In the genomic region with DNA sequence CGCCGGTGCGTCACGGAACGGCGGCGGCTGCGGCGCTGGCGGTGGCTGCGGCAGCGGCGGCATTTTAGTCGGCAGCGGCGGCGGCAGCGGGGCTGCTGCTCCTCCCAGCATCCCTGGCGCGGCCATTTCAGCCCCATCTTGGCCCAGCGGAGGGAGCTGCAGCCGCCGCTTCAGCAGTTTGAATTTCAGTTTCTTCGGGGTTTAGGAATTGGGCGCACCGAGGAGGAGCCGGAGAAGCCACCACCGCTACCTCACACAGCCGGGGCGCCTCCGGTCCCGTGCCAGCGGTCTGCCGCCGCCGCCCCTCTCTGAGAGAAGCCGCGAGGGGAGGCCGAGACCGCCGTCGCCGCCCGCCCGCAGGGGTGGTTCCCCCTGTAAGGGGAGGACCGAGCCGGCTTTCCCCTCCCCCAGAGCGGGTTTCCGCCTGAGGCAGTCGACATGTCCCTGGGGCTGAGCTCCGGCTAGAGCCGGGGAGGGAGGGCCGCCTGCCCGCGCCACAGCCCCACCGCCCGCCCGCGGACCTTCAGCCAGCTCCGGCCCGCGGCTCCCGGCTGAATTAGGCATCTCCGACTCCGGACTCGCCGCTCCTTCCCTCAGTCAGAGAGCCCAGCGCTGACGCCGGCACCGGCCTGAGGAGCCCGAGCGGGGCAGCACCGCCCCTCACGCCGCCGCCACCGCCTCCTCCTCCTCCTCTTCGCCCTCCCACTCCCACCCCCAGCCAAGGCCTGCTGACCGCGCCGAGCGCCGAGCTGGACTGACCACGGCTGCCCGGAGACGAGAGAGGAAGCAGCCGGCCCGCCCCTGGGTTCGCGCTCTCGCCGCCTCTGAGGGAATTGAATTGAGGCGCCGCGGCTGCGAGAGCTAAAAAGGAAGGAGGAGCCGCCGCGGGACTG, we compare ENCODE assay signal across 1 cellular context.
TF ChIP-seq lines count a peak whose summit lies in the region.

A gene (plus strand): TSS at position 67 of the 893 bp plus-strand sequence. CDS start 1,053 bp downstream, outside the sequence.

TF ChIP-seq in HepG2, 621 proteins besides CTCF, POLR2A, EP300 and RAD21 (continued from another document and continues in another):
- TF ChIP-seq, protein P1, sequence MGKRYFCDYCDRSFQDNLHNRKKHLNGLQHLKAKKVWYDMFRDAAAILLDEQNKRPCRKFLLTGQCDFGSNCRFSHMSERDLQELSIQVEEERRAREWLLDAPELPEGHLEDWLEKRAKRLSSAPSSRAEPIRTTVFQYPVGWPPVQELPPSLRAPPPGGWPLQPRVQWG (CRISPR knock-in tag; IDR thresholded peaks at IDR 0.05; ENCODE audit: borderline replicate concordance, low read depth) = no peak
- TF ChIP-seq PHF20 (CRISPR knock-in tag; IDR thresholded peaks at IDR 0.05) = peak; percentile 57; the same call in 1 of the 2 replicates
- TF ChIP-seq, protein P2, sequence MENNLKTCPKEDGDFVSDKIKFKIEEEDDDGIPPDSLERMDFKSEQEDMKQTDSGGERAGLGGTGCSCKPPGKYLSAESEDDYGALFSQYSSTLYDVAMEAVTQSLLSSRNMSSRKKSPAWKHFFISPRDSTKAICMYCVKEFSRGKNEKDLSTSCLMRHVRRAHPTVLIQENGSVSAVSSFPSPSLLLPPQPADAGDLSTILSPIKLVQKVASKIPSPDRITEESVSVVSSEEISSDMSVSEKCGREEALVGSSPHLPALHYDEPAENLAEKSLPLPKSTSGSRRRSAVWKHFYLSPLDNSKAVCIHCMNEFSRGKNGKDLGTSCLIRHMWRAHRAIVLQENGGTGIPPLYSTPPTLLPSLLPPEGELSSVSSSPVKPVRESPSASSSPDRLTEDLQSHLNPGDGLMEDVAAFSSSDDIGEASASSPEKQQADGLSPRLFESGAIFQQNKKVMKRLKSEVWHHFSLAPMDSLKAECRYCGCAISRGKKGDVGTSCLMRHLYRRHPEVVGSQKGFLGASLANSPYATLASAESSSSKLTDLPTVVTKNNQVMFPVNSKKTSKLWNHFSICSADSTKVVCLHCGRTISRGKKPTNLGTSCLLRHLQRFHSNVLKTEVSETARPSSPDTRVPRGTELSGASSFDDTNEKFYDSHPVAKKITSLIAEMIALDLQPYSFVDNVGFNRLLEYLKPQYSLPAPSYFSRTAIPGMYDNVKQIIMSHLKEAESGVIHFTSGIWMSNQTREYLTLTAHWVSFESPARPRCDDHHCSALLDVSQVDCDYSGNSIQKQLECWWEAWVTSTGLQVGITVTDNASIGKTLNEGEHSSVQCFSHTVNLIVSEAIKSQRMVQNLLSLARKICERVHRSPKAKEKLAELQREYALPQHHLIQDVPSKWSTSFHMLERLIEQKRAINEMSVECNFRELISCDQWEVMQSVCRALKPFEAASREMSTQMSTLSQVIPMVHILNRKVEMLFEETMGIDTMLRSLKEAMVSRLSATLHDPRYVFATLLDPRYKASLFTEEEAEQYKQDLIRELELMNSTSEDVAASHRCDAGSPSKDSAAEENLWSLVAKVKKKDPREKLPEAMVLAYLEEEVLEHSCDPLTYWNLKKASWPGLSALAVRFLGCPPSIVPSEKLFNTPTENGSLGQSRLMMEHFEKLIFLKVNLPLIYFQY (CRISPR knock-in tag; IDR thresholded peaks at IDR 0.05; ENCODE audit: borderline replicate concordance) = peak; percentile 51; the same call in 1 of the 2 replicates
- peak; percentile 87 for TF ChIP-seq KAT8 (CRISPR knock-in tag; IDR thresholded peaks at IDR 0.05)
- no peak for TF ChIP-seq REXO4 (CRISPR knock-in tag; IDR thresholded peaks at IDR 0.05; ENCODE audit: borderline replicate concordance)
- TF ChIP-seq ZNF879 (CRISPR knock-in tag; IDR thresholded peaks at IDR 0.05) = peak; percentile 82; the same call in 1 of the 2 replicates
- peak; percentile 27; the same call in 1 of the 2 replicates for TF ChIP-seq ZC3H13 (CRISPR knock-in tag; IDR thresholded peaks at IDR 0.05)
- no peak for TF ChIP-seq ARID2 (CRISPR knock-in tag; IDR thresholded peaks at IDR 0.05; ENCODE audit: borderline replicate concordance)
- peak; percentile 85; the same call in 1 of the 2 replicates for TF ChIP-seq ZNF703 (CRISPR knock-in tag; IDR thresholded peaks at IDR 0.05; ENCODE audit: borderline replicate concordance)
- 0 out of 2 replicates have a peak, but pooled peaks have one; percentile 14 for TF ChIP-seq KDM5A (IDR thresholded peaks at IDR 0.05; ENCODE audit: borderline replicate concordance, low read length)
- TF ChIP-seq ZNF274 (CRISPR knock-in tag; IDR thresholded peaks at IDR 0.05) = peak; percentile 77
- no peak for TF ChIP-seq HNF4A (CRISPR knock-in tag; IDR thresholded peaks at IDR 0.05)
- no peak for TF ChIP-seq PITX1 (CRISPR knock-in tag; IDR thresholded peaks at IDR 0.05)
- no peak for TF ChIP-seq ZNF557 (CRISPR knock-in tag; IDR thresholded peaks at IDR 0.05)
- no peak for TF ChIP-seq SOX13 (IDR thresholded peaks at IDR 0.05)
- TF ChIP-seq SOX13 (CRISPR knock-in tag; conservative IDR thresholded peaks at IDR 0.05 in 1 of 2, IDR thresholded peaks at IDR 0.05 in 1 of 2) = peak in 1 of 2 experiments; percentile 5; a peak in 1 of 4 replicates
- TF ChIP-seq, protein P3, sequence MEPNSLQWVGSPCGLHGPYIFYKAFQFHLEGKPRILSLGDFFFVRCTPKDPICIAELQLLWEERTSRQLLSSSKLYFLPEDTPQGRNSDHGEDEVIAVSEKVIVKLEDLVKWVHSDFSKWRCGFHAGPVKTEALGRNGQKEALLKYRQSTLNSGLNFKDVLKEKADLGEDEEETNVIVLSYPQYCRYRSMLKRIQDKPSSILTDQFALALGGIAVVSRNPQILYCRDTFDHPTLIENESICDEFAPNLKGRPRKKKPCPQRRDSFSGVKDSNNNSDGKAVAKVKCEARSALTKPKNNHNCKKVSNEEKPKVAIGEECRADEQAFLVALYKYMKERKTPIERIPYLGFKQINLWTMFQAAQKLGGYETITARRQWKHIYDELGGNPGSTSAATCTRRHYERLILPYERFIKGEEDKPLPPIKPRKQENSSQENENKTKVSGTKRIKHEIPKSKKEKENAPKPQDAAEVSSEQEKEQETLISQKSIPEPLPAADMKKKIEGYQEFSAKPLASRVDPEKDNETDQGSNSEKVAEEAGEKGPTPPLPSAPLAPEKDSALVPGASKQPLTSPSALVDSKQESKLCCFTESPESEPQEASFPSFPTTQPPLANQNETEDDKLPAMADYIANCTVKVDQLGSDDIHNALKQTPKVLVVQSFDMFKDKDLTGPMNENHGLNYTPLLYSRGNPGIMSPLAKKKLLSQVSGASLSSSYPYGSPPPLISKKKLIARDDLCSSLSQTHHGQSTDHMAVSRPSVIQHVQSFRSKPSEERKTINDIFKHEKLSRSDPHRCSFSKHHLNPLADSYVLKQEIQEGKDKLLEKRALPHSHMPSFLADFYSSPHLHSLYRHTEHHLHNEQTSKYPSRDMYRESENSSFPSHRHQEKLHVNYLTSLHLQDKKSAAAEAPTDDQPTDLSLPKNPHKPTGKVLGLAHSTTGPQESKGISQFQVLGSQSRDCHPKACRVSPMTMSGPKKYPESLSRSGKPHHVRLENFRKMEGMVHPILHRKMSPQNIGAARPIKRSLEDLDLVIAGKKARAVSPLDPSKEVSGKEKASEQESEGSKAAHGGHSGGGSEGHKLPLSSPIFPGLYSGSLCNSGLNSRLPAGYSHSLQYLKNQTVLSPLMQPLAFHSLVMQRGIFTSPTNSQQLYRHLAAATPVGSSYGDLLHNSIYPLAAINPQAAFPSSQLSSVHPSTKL (CRISPR knock-in tag; IDR thresholded peaks at IDR 0.05) = peak; percentile 18
- TF ChIP-seq, protein P4, sequence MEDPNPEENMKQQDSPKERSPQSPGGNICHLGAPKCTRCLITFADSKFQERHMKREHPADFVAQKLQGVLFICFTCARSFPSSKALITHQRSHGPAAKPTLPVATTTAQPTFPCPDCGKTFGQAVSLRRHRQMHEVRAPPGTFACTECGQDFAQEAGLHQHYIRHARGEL (CRISPR knock-in tag; IDR thresholded peaks at IDR 0.05) = no peak; the same call in 1 of the 2 replicates
- TF ChIP-seq POLR2AphosphoS5 (IDR thresholded peaks at IDR 0.05; ENCODE audit: low read depth, low read length) = peak; percentile 70
- TF ChIP-seq ZNF746 (CRISPR knock-in tag; IDR thresholded peaks at IDR 0.05) = peak; percentile 91
- peak; percentile 19; the same call in 1 of the 2 replicates for TF ChIP-seq ZNF124 (CRISPR knock-in tag; IDR thresholded peaks at IDR 0.05)
- TF ChIP-seq MED1 (CRISPR knock-in tag; IDR thresholded peaks at IDR 0.05) = 0 out of 2 replicates have a peak, but pooled peaks have one; percentile 48
- TF ChIP-seq, protein P5, sequence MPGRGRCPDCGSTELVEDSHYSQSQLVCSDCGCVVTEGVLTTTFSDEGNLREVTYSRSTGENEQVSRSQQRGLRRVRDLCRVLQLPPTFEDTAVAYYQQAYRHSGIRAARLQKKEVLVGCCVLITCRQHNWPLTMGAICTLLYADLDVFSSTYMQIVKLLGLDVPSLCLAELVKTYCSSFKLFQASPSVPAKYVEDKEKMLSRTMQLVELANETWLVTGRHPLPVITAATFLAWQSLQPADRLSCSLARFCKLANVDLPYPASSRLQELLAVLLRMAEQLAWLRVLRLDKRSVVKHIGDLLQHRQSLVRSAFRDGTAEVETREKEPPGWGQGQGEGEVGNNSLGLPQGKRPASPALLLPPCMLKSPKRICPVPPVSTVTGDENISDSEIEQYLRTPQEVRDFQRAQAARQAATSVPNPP (CRISPR knock-in tag; IDR thresholded peaks at IDR 0.05) = peak; percentile 65; the same call in 1 of the 2 replicates
- TF ChIP-seq ZFP41 (CRISPR knock-in tag; IDR thresholded peaks at IDR 0.05; ENCODE audit: borderline replicate concordance) = no peak; the same call in 1 of the 2 replicates
- TF ChIP-seq ZNF44 (CRISPR knock-in tag; IDR thresholded peaks at IDR 0.05) = no peak
- 0 out of 2 replicates have a peak, but pooled peaks have one; percentile 10 for TF ChIP-seq ZNF550 (CRISPR knock-in tag; IDR thresholded peaks at IDR 0.05; ENCODE audit: borderline replicate concordance)
- TF ChIP-seq AKAP8 (CRISPR knock-in tag; IDR thresholded peaks at IDR 0.05) = no peak
- TF ChIP-seq HDAC6 (IDR thresholded peaks at IDR 0.05; ENCODE audit: low read depth, low read length) = no peak
- TF ChIP-seq, protein P6, sequence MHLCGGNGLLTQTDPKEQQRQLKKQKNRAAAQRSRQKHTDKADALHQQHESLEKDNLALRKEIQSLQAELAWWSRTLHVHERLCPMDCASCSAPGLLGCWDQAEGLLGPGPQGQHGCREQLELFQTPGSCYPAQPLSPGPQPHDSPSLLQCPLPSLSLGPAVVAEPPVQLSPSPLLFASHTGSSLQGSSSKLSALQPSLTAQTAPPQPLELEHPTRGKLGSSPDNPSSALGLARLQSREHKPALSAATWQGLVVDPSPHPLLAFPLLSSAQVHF (CRISPR knock-in tag; IDR thresholded peaks at IDR 0.05) = no peak
- TF ChIP-seq, protein P7, sequence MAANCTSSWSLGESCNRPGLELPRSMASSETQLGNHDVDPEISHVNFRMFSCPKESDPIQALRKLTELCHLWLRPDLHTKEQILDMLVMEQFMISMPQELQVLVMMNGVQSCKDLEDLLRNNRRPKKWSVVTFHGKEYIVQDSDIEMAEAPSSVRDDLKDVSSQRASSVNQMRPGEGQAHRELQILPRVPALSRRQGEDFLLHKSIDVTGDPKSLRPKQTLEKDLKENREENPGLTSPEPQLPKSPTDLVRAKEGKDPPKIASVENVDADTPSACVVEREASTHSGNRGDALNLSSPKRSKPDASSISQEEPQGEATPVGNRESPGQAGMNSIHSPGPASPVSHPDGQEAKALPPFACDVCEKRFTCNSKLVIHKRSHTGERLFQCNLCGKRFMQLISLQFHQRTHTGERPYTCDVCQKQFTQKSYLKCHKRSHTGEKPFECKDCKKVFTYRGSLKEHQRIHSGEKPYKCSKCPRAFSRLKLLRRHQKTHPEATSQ (CRISPR knock-in tag; IDR thresholded peaks at IDR 0.05; ENCODE audit: borderline replicate concordance) = 0 out of 2 replicates have a peak, but pooled peaks have one; percentile 32
- no peak for TF ChIP-seq MBNL3 (CRISPR knock-in tag; conservative IDR thresholded peaks at IDR 0.05)
- TF ChIP-seq ZNF446 (CRISPR knock-in tag; IDR thresholded peaks at IDR 0.05) = peak; percentile 63; the same call in 1 of the 2 replicates
- no peak; the same call in 1 of the 2 replicates for TF ChIP-seq MTF2 (CRISPR knock-in tag; IDR thresholded peaks at IDR 0.05; ENCODE audit: borderline replicate concordance)
- TF ChIP-seq, protein P8, sequence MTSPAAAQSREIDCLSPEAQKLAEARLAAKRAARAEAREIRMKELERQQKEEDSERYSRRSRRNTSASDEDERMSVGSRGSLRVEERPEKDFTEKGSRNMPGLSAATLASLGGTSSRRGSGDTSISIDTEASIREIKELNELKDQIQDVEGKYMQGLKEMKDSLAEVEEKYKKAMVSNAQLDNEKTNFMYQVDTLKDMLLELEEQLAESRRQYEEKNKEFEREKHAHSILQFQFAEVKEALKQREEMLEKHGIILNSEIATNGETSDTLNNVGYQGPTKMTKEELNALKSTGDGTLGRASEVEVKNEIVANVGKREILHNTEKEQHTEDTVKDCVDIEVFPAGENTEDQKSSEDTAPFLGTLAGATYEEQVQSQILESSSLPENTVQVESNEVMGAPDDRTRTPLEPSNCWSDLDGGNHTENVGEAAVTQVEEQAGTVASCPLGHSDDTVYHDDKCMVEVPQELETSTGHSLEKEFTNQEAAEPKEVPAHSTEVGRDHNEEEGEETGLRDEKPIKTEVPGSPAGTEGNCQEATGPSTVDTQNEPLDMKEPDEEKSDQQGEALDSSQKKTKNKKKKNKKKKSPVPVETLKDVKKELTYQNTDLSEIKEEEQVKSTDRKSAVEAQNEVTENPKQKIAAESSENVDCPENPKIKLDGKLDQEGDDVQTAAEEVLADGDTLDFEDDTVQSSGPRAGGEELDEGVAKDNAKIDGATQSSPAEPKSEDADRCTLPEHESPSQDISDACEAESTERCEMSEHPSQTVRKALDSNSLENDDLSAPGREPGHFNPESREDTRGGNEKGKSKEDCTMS (CRISPR knock-in tag; conservative IDR thresholded peaks at IDR 0.05) = no peak
- peak; percentile 74 for TF ChIP-seq CCDC6 (CRISPR knock-in tag; IDR thresholded peaks at IDR 0.05)
- peak; percentile 45; the same call in 1 of the 2 replicates for TF ChIP-seq NKX3-1 (CRISPR knock-in tag; IDR thresholded peaks at IDR 0.05)
- TF ChIP-seq, protein P9, sequence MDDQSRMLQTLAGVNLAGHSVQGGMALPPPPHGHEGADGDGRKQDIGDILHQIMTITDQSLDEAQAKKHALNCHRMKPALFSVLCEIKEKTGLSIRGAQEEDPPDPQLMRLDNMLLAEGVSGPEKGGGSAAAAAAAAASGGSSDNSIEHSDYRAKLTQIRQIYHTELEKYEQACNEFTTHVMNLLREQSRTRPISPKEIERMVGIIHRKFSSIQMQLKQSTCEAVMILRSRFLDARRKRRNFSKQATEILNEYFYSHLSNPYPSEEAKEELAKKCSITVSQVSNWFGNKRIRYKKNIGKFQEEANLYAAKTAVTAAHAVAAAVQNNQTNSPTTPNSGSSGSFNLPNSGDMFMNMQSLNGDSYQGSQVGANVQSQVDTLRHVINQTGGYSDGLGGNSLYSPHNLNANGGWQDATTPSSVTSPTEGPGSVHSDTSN (CRISPR knock-in tag; IDR thresholded peaks at IDR 0.05; ENCODE audit: borderline replicate concordance) = no peak
- no peak for TF ChIP-seq ZKSCAN1 (IDR thresholded peaks at IDR 0.05; ENCODE audit: low read length)
- TF ChIP-seq ZNF577 (CRISPR knock-in tag; IDR thresholded peaks at IDR 0.05; ENCODE audit: borderline replicate concordance, low read depth) = 0 out of 2 replicates have a peak, but pooled peaks have one; percentile 24
- no peak for TF ChIP-seq MATR3 (CRISPR knock-in tag; IDR thresholded peaks at IDR 0.05)
- TF ChIP-seq BORCS8-MEF2B (CRISPR knock-in tag; IDR thresholded peaks at IDR 0.05) = 0 out of 2 replicates have a peak, but pooled peaks have one; percentile 22
- peak; percentile 47; the same call in 1 of the 2 replicates for TF ChIP-seq SMAD3 (CRISPR knock-in tag; IDR thresholded peaks at IDR 0.05)
- TF ChIP-seq ZNF720 (CRISPR knock-in tag; IDR thresholded peaks at IDR 0.05) = no peak
- no peak for TF ChIP-seq MAFK (conservative IDR thresholded peaks at IDR 0.05 in 1 of 2, IDR thresholded peaks at IDR 0.05 in 1 of 2; ENCODE audit: low read length in 2 of 2)
